Comparison of ENCODE assay signal across 1 cellular context in the genomic region with DNA sequence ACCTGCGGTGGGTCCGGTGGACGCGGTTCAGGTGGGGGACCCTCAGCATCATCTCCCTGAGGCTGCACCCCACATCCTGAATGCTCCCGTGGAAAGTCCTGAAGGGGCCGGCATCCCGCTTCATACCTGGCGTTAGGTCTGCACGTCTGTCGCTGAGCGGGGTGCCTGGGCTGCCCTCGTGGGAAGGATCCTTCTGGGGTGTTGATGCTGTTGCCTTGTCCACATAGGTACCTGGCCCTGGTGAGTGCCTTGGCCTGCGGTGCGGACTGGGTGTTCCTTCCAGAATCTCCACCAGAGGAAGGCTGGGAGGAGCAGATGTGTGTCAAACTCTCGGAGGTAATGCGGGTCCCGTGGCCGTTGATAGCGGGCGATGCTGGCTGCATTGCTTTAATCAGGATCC.
TF ChIP-seq lines count a peak whose summit lies in the region.

No MANE protein-coding gene starts in this region.

TF ChIP-seq in SK-N-SH, 30 proteins besides CTCF, POLR2A, EP300 and RAD21 (continued from another document):
- TF ChIP-seq, protein P1, sequence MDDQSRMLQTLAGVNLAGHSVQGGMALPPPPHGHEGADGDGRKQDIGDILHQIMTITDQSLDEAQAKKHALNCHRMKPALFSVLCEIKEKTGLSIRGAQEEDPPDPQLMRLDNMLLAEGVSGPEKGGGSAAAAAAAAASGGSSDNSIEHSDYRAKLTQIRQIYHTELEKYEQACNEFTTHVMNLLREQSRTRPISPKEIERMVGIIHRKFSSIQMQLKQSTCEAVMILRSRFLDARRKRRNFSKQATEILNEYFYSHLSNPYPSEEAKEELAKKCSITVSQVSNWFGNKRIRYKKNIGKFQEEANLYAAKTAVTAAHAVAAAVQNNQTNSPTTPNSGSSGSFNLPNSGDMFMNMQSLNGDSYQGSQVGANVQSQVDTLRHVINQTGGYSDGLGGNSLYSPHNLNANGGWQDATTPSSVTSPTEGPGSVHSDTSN (IDR thresholded peaks at IDR 0.05), result no peak
TF ChIP-seq in SK-N-SH: peak in this region for 0.
